ENCODE assay signal across 14 cellular contexts in the genomic region with DNA sequence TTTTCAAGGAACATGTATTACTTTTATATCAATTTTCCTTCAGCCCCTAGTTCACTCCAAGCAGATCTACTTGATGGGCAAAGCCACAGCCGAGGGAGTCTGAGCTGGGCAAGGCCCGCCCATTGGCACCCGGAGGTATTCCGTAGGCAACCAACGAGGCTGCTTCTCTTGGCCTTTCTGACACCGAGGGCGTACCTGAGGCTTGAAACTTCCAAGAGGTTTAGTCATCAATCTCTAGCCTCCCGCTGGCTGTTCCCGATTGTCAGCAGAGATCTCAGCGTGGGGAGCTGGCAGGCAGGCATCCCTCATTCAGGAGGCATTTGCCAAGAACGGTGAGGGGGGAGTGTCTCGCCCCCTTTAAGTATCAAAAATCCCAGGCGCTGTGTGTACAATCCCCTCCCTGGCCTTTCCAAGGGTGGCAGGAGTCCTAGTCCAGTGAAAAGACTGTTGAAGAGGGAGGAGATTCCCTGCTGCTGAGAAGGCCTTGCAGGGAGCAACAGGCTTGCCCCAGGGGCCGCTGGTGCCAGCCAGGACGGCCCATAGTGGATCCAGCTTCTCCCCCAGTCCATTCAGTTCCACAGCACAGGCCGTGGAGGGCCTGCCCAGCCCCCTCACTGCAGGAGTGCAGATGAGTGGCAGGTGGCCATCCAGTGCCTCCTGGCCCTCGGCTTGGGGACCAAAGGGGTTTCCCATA. TPM values are rescaled to one million over a fixed set of nuclear protein-coding genes. Genes with fewer than 3 reads are reported as not detected.
DNase-seq lines count a peak whose midpoint lies in the region; ATAC-seq and TF ChIP-seq lines count a peak whose summit lies in the region.
"Had no signal": no experiment of that assay in that cellular context is flagged by ENCODE, and none has a peak within 500 bp of the region (broad histone marks: within the 10 kb centered on the region; RNA-seq: fewer than 3 reads in every experiment).

No MANE protein-coding gene starts in this region.

- H3K4me2 ChIP-seq in KMS-11 (peak overlapping the region; percentile 17; the same call in 1 of the 2 replicates), mammary epithelial cell (ENCODE audit: insufficient read depth, low read depth, low read length) (peak overlapping the region; percentile 43), H9 (ENCODE audit: insufficient read depth, insufficient read length, low read length) (no peak overlapping the region)

- no peaks in the 10 kb centered on the region; a peak in 1 of 7 replicates for H3K36me3 Mint-ChIP-seq in H9 (ENCODE audit: insufficient read depth in 1 of 3, low read depth in 3 of 3)
- H3K36me3 Mint-ChIP-seq: activated CD4-positive, alpha-beta memory T cell treated with anti-CD3 and anti-CD28 coated beads for 36 hours had no signal

- 8% methylated on average over 13 of the region's 17 CpGs for WGBS in mammary epithelial cell (ENCODE audit: low coverage, missing lambda C conversion rate)
- no CpG with 5 or more reads among the region's 17 CpGs for WGBS in H9 (ENCODE audit: extremely low coverage, insufficient read length, low lambda C conversion rate)

- H3K36me3 ChIP-seq in KMS-11 (ENCODE audit: insufficient read depth), result no peaks in the 10 kb centered on the region
- H3K36me3 ChIP-seq in mammary epithelial cell (ENCODE audit: insufficient read depth, low read length), result no peaks in the 10 kb centered on the region
- H3K36me3 ChIP-seq: SJSA1 had no signal

- H3K9me3 Mint-ChIP-seq in H9, result no peaks in the 10 kb centered on the region
- H3K9me3 Mint-ChIP-seq: activated CD4-positive, alpha-beta memory T cell treated with anti-CD3 and anti-CD28 coated beads for 36 hours; activated T-helper 17 cell treated with anti-CD3 and anti-CD28 coated beads, Interleukin-2, amount 50 U/mL, for 72 hours; dendritic cell treated with granulocyte-macrophage colony-stimulating factor and Interleukin-4, amounts not matched to agents 40 ng/mL and 50 ng/mL, for 4 days; stimulated activated naive CD8-positive, alpha-beta T cell treated with anti-CD3 and anti-CD28 coated beads, Interleukin-15, amount 100 ng/mL, for 72 hours had no signal

- H3K27ac ChIP-seq in KMS-11 (peak overlapping the region; percentile 75), mammary epithelial cell (ENCODE audit: insufficient read depth, low read depth, low read length) (no peak overlapping the region), H9 (ENCODE audit: insufficient read length, low read depth, low read length) (no peak overlapping the region)
- H3K27ac ChIP-seq: SJSA1 had no signal

- no peak overlapping the region for H3K23ac ChIP-seq in H9 (ENCODE audit: insufficient read length, low read depth, low read length)

- H3K9me3 ChIP-seq in mammary epithelial cell (replicated peaks; ENCODE audit: insufficient read depth, low read length), result no peaks in the 10 kb centered on the region
- H3K9me3 ChIP-seq in H9 (ENCODE audit: control insufficient read depth, low read depth, low read length), result no peaks in the 10 kb centered on the region
- H3K9me3 ChIP-seq: SJSA1 had no signal

- no peak overlapping the region for H4K91ac ChIP-seq in H9 (ENCODE audit: insufficient read length, low read depth, low read length)

- peaks cover 19 to 30% of the 10 kb centered on the region in 2 experiments for H3K4me1 Mint-ChIP-seq in H9
- H3K4me1 Mint-ChIP-seq: activated T-helper 17 cell treated with anti-CD3 and anti-CD28 coated beads, Interleukin-2, amount 50 U/mL, for 72 hours; stimulated activated naive CD8-positive, alpha-beta T cell treated with anti-CD3 and anti-CD28 coated beads, Interleukin-15, amount 100 ng/mL, for 72 hours had no signal

- H3K79me2 ChIP-seq in KMS-11 (ENCODE audit: insufficient read depth, low read depth) (no peaks in the 10 kb centered on the region), mammary epithelial cell (ENCODE audit: insufficient read depth, low read length) (no peaks in the 10 kb centered on the region), H9 (ENCODE audit: insufficient read depth, low read length) (no peaks in the 10 kb centered on the region)

- no peaks in the 10 kb centered on the region for H3K79me1 ChIP-seq in H9 (ENCODE audit: insufficient read depth, low read depth, low read length, poor library complexity, severe bottlenecking)

- no peak overlapping the region; the same call in 1 of the 2 replicates for H3K14ac ChIP-seq in H9 (ENCODE audit: insufficient read depth, low read length)

- intact Hi-C loops in mammary epithelial cell (cut with micrococcal nuclease), result loop anchor here (2.0 kb wide), 1 partner anchor 22 kb away; no protein-coding TSS in a partner anchor

- no peak overlapping the region for H2BK120ac ChIP-seq in H9 (ENCODE audit: low read depth, low read length, poor library complexity, severe bottlenecking)

- H3K4me3 ChIP-seq in KMS-11 (IDR thresholded peaks at IDR 0.05; ENCODE audit: insufficient read depth, low read depth, low read length) (no peak overlapping the region), mammary epithelial cell (replicated peaks in 1 of 3; ENCODE audit: insufficient read depth in 1 of 3, low read depth in 2 of 3, low read length in 3 of 3) (no peak overlapping the region)
- H3K4me3 ChIP-seq: SJSA1 had no signal

- in situ Hi-C loops in mammary epithelial cell (cut with MboI; ENCODE audit: low sequenced_read_pairs in 2 of 2), result loop anchor here in 1 of 2 donors (25.0 kb wide), 1 partner anchor 292 kb away; the partner anchor contains the start of gene CHST15

- H3T11ph ChIP-seq in H9 (ENCODE audit: low read length), result no peak overlapping the region

- no peak overlapping the region for H2BK15ac ChIP-seq in H9 (ENCODE audit: low read depth, low read length)

- H3K4me1 ChIP-seq in KMS-11 (ENCODE audit: low read depth, poor library complexity, severe bottlenecking) (peaks cover 27% of the 10 kb centered on the region), mammary epithelial cell (ENCODE audit: insufficient read depth, low read length) (peaks cover 12% of the 10 kb centered on the region), H9 (ENCODE audit: insufficient read depth, low read length) (no peaks in the 10 kb centered on the region; the same call in 1 of the 2 replicates)
- H3K4me1 ChIP-seq: SJSA1 had no signal

- H3K56ac ChIP-seq in H9 (ENCODE audit: insufficient read length, low read depth, low read length), result no peak overlapping the region

- H4K5ac ChIP-seq in H9 (ENCODE audit: insufficient read length, low read depth, low read length), result no peak overlapping the region

- no peak overlapping the region for H2BK12ac ChIP-seq in H9 (ENCODE audit: insufficient read length, low read depth, low read length)

- H4K8ac ChIP-seq in H9 (replicated peaks; ENCODE audit: insufficient read length, low read depth, low read length), result no peak overlapping the region

- peaks cover 25% of the 10 kb centered on the region for H3K27me3 Mint-ChIP-seq in H9 (ENCODE audit: low read depth)

- H3K27me3 ChIP-seq in KMS-11 (ENCODE audit: insufficient read depth, low read depth) (no peaks in the 10 kb centered on the region), mammary epithelial cell (ENCODE audit: insufficient read depth, low read length) (no peaks in the 10 kb centered on the region), H9 (ENCODE audit: insufficient read depth, low read length) (no peaks in the 10 kb centered on the region)

- no peak overlapping the region for H3K18ac ChIP-seq in H9 (ENCODE audit: insufficient read length, low read depth, low read length)

- H2AFZ ChIP-seq in KMS-11 (ENCODE audit: low read depth), result no peak overlapping the region
- H2AFZ ChIP-seq in mammary epithelial cell (ENCODE audit: low read depth, low read length), result peak overlapping the region; percentile 66
- no peak overlapping the region for H2AFZ ChIP-seq in H9 (ENCODE audit: low read length)

- no peak overlapping the region for H2AK5ac ChIP-seq in H9 (ENCODE audit: insufficient read length, low read length)

- BruUV-seq in mammary epithelial cell (replicated peaks; lab: Mats Ljungman, UMichigan), result no TSS peak

- H2BK5ac ChIP-seq in H9 (ENCODE audit: insufficient read length, low read length), result no peak overlapping the region

- no peak overlapping the region for H2BK20ac ChIP-seq in H9 (ENCODE audit: low read depth, low read length, poor library complexity, severe bottlenecking)

- no peak overlapping the region for H3K4ac ChIP-seq in H9 (ENCODE audit: low read depth, low read length)

- dilution Hi-C loops in mammary epithelial cell (cut with HindIII; ENCODE audit: low sequenced_read_pairs), result no loop called here

- H3K4me3 Mint-ChIP-seq in H9, result no peak overlapping the region
- H3K4me3 Mint-ChIP-seq: activated CD4-positive, alpha-beta memory T cell treated with anti-CD3 and anti-CD28 coated beads for 36 hours; activated T-helper 17 cell treated with anti-CD3 and anti-CD28 coated beads, Interleukin-2, amount 50 U/mL, for 72 hours; dendritic cell treated with granulocyte-macrophage colony-stimulating factor and Interleukin-4, amounts not matched to agents 40 ng/mL and 50 ng/mL, for 4 days; stimulated activated naive CD8-positive, alpha-beta T cell treated with anti-CD3 and anti-CD28 coated beads, Interleukin-15, amount 100 ng/mL, for 72 hours had no signal

- no peak for TF ChIP-seq CTCF in KMS-11 (conservative IDR thresholded peaks at IDR 0.05; ENCODE audit: low read depth, low read length)
- TF ChIP-seq CTCF in mammary epithelial cell (conservative IDR thresholded peaks at IDR 0.05 in 1 of 2, IDR thresholded peaks at IDR 0.05 in 1 of 2; ENCODE audit: extremely low read depth in 1 of 2, insufficient read depth in 1 of 2, low read depth in 1 of 2, low read length in 2 of 2), result no peak
- TF ChIP-seq CTCF in H9 (conservative IDR thresholded peaks at IDR 0.05), result no peak

- CTCF ChIA-PET in mammary epithelial cell (lab: Charles Lee; ENCODE audit: low non-redundant PET), result interaction anchor here (0.7 kb wide), 2 partner anchors 10 to 105 kb away, joined by 3 to 5 read pairs; no protein-coding TSS in a partner anchor

- DNase-seq in Ammon's horn (ENCODE audit: low spot score) (peak; percentile 17), mammary epithelial cell (peak; percentile 90), mesenteric fat pad (ENCODE audit: low spot score) (peak; percentile 75), retina (no peak), H9 (no peak), OCI-M2 (lab: John Stamatoyannopoulos, UW; ENCODE audit: unreplicated experiment) (no peak)
- DNase-seq: activated CD4-positive, alpha-beta memory T cell treated with anti-CD3 and anti-CD28 coated beads for 36 hours; NCI-H187 treated with DMSO at 0.1 percent for 48 hours; stimulated activated naive CD8-positive, alpha-beta T cell treated with anti-CD3 and anti-CD28 coated beads, Interleukin-15, amount 100 ng/mL, for 72 hours had no signal

- no peak for ATAC-seq in HG03039 (IDR thresholded peaks at IDR 0.05; ENCODE audit: unreplicated experiment)
- ATAC-seq: activated T-helper 17 cell treated with anti-CD3 and anti-CD28 coated beads, Interleukin-2, amount 50 U/mL, for 72 hours; stimulated activated naive CD8-positive, alpha-beta T cell treated with anti-CD3 and anti-CD28 coated beads, Interleukin-15, amount 100 ng/mL, for 72 hours had no signal

- no peaks in the 10 kb centered on the region for H3K23me2 ChIP-seq in H9 (ENCODE audit: insufficient read length, low read depth, low read length, poor library complexity, severe bottlenecking)

- H4K20me1 ChIP-seq in KMS-11 (ENCODE audit: insufficient read depth), result no peaks in the 10 kb centered on the region
- H4K20me1 ChIP-seq in mammary epithelial cell (ENCODE audit: insufficient read depth, low read length), result no peaks in the 10 kb centered on the region
- H4K20me1 ChIP-seq in H9 (ENCODE audit: control insufficient read depth, insufficient read depth, insufficient read length), result no peaks in the 10 kb centered on the region

- H3K9ac ChIP-seq in KMS-11 (peak overlapping the region; percentile 42; the same call in 1 of the 2 replicates), mammary epithelial cell (ENCODE audit: insufficient read depth, low read length) (no peak overlapping the region), H9 (ENCODE audit: extremely low read depth, insufficient read length, low read length) (no peak overlapping the region)

- H3K27ac Mint-ChIP-seq in H9, result no peak overlapping the region; a peak in 1 of 7 replicates
- H3K27ac Mint-ChIP-seq: activated CD4-positive, alpha-beta memory T cell treated with anti-CD3 and anti-CD28 coated beads for 36 hours; activated T-helper 17 cell treated with anti-CD3 and anti-CD28 coated beads, Interleukin-2, amount 50 U/mL, for 72 hours; dendritic cell treated with granulocyte-macrophage colony-stimulating factor and Interleukin-4, amounts not matched to agents 40 ng/mL and 50 ng/mL, for 4 days had no signal

RNA-seq across cellular contexts. Expression of gene OAT, which starts 39.8 kb away (rescaled TPM):
- total RNA-seq in mammary epithelial cell (100 to 1,000 TPM; 204 to 225 TPM), mesenteric fat pad (69.9 TPM), H9 (2021) (65.2 and 67.9 TPM in 2 replicates)
- polyA plus RNA-seq in mammary epithelial cell, result 215 TPM
- polyA minus RNA-seq in mammary epithelial cell, result 162 TPM

Comparison
In these comparisons a context has a peak if more than half of its experiments do, and no peak if none do; other contexts are left out.
1. DNase-seq: peak in Ammon's horn (single experiment), mammary epithelial cell (single experiment) and mesenteric fat pad (single experiment); none in retina (single experiment), H9 (single experiment) and OCI-M2 (single experiment).